33 cellular contexts compared by ENCODE assay signal in the genomic region with DNA sequence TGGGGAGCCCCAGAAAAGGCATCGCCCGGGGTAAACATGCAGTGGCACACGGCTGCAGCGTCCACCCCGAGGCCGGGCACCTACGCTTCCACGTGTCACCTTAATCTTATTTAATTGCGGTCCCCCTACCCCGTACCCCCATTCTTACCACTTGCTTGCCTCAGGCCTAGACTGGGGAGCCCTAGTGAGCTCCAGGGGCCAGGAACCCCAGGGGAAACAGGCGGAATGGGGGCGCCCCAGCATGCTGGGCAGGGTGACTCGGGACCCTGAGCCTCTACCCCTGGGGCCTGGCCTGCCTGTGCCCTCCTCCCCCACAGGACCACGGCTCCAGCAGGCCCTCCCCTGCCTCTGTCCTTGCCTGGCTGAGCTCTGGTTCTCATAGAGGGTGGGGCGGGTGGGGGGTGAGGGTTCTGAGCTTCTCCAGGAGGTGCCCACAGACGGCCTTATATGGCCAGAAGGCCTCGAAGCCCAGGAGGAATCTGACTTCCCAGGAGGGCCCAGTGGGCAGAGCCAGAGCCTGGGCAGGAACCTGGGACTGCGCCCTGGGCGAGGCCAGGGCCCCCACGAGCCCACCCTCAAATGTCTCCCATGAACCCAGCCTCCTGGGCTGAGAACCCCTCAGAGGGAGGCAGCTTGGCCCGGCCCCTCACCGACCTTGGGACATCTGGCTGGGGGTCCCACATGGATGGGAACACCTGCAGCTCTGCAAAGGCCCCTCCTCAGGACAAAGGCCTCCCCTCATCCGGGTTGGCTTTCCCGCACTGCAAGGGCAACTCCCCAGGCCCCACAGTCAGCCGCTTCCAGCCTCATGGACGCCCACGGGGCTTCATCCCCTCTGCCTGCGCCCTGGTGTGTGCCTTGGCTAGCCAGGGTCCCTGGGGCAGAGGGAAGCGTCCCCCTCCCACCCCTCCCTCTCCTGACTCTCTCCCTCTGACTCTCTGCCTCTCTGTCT. TPM values are rescaled to one million over a fixed set of nuclear protein-coding genes. Genes with fewer than 3 reads are reported as not detected.
A peak's percentile ranks its signal among the peaks of the same experiment; 100 is the strongest.
DNase-seq lines count a peak whose midpoint lies in the region; ATAC-seq, FAIRE-seq and TF ChIP-seq lines count a peak whose summit lies in the region.
"Had no signal": no experiment of that assay in that cellular context is flagged by ENCODE, and none has a peak within 500 bp of the region (broad histone marks: within the 10 kb centered on the region; RNA-seq: fewer than 3 reads in every experiment).

No MANE protein-coding gene starts in this region.

- CTCF ChIA-PET in H1 (lab: Charles Lee; ENCODE audit: partially characterized antibody): interaction anchor here (0.6 to 2.6 kb wide), 6 partner anchors 10 to 488 kb away, joined by 3 to 5 read pairs (median 4); no protein-coding TSS in a partner anchor

- H3K4me3 Mint-ChIP-seq in T-helper 2 cell treated with Interferon-gamma antibody and Interleukin-4, amounts not matched to agents 5 μg/mL and 100 μg/mL, for 36 hours: no peak overlapping the region
- H3K4me3 Mint-ChIP-seq: activated CD4-positive, alpha-beta memory T cell treated with anti-CD3 and anti-CD28 coated beads for 36 hours; activated naive CD8-positive, alpha-beta T cell; CD4-positive, CD25-positive, alpha-beta regulatory T cell; neural progenitor cell had no signal

- H2BK120ac ChIP-seq in H1 (replicated peaks; ENCODE audit: low read depth, low read length): no peak overlapping the region
- no peak overlapping the region for H2BK120ac ChIP-seq in trophoblast cell (ENCODE audit: insufficient read depth, low read length, poor library complexity)

- H3K14ac ChIP-seq in H1 (ENCODE audit: insufficient read length) (no peak overlapping the region), trophoblast cell (ENCODE audit: low read length) (no peak overlapping the region)

- H2AK5ac ChIP-seq in H1 (ENCODE audit: low read depth, low read length) (no peak overlapping the region), trophoblast cell (ENCODE audit: low read length) (peak overlapping the region; percentile 26)

- H4K5ac ChIP-seq in H1 (ENCODE audit: insufficient read length, low read depth, low read length): no peak overlapping the region

- DNase-seq in T-helper 2 cell treated with Interferon-gamma antibody and Interleukin-4, amounts not matched to agents 5 μg/mL and 100 μg/mL, for 36 hours (ENCODE audit: low spot score): no peak
- DNase-seq in T-helper 2 cell (no peak), H1 (ENCODE audit: low read depth in 1 of 2, low spot score in 2 of 2) (no peak), trophoblast cell (no peak), vagina (ENCODE audit: extremely low spot score in 2 of 2) (no peak), posterior vena cava (ENCODE audit: low spot score) (no peak)
- DNase-seq: activated CD4-positive, alpha-beta memory T cell treated with anti-CD3 and anti-CD28 coated beads for 36 hours; activated CD8-positive, alpha-beta memory T cell treated with anti-CD3 and anti-CD28 coated beads, Interleukin-2, amount 50 U/mL, for 48 hours; body of pancreas; CD4-positive, CD25-positive, alpha-beta regulatory T cell; DMS 273 treated with DMSO at 0.1 percent for 48 hours; effector CD8-positive, alpha-beta T cell; foreskin keratinocyte; mucosa of descending colon; NCI-H1092; NCI-H2029 treated with DMSO at 0.1 percent for 48 hours; NCI-H2227 treated with DMSO at 0.1 percent for 48 hours; NCI-H748 treated with DMSO at 0.1 percent for 48 hours; small intestine; stimulated activated CD4-positive, alpha-beta T cell treated with anti-CD3 and anti-CD28 coated beads, Interleukin-1b, Interleukin-23, amount 100 ng/mL, for 48 hours had no signal

- TF ChIP-seq CTCF in H1 (IDR thresholded peaks at IDR 0.05; ENCODE audit: control extremely low read depth in 1 of 3, insufficient read depth in 1 of 3, low read depth in 1 of 3, low read length in 3 of 3) (no peak), vagina (IDR thresholded peaks at IDR 0.05) (no peak)

- H3K36me3 ChIP-seq in H1 (ENCODE audit: control insufficient read depth in 2 of 4, insufficient read depth in 4 of 4, low read length in 3 of 4) (no peaks in the 10 kb centered on the region; a peak in 1 of 8 replicates), trophoblast cell (ENCODE audit: control insufficient read depth in 1 of 2, insufficient read depth in 2 of 2, low read length in 2 of 2) (no peaks in the 10 kb centered on the region), vagina (no peaks in the 10 kb centered on the region)
- H3K36me3 ChIP-seq: HAP-1, neural progenitor cell had no signal

- peaks cover 18% of the 10 kb centered on the region for H3K27me3 Mint-ChIP-seq in T-helper 2 cell treated with Interferon-gamma antibody and Interleukin-4, amounts not matched to agents 5 μg/mL and 100 μg/mL, for 36 hours (ENCODE audit: low read depth)
- H3K27me3 Mint-ChIP-seq: progenitor cell of endocrine pancreas had no signal

- H2BK12ac ChIP-seq in H1 (ENCODE audit: low read depth, low read length) (no peak overlapping the region), trophoblast cell (ENCODE audit: low read length) (no peak overlapping the region)

- ATAC-seq in GM19455 (IDR thresholded peaks at IDR 0.05; ENCODE audit: unreplicated experiment) (no peak), GM18868 (IDR thresholded peaks at IDR 0.05; ENCODE audit: unreplicated experiment) (no peak)
- ATAC-seq: body of pancreas, foreskin keratinocyte, mucosa of descending colon, Right ventricle myocardium inferior had no signal

- H3K9me3 ChIP-seq in H1 (ENCODE audit: insufficient read depth in 2 of 2, low read depth in 1 of 2, low read length in 1 of 2): no peaks in the 10 kb centered on the region
- H3K9me3 ChIP-seq in trophoblast cell (ENCODE audit: insufficient read depth, low read depth, low read length): no peaks in the 10 kb centered on the region
- H3K9me3 ChIP-seq in vagina: no peaks in the 10 kb centered on the region
- H3K9me3 ChIP-seq: body of pancreas, HAP-1, mucosa of descending colon had no signal

- TF ChIP-seq RAD21 in H1 (IDR thresholded peaks at IDR 0.05 in 1 of 2, conservative IDR thresholded peaks at IDR 0.05 in 1 of 2; ENCODE audit: low read depth in 2 of 2, low read length in 2 of 2): no peak

- H2AFZ ChIP-seq in H1 (ENCODE audit: low read length) (no peak overlapping the region), trophoblast cell (ENCODE audit: insufficient read depth, low read length, poor library complexity) (no peak overlapping the region)
- H2AFZ ChIP-seq: neural progenitor cell had no signal

- H3K4me3 ChIP-seq in H1 (ENCODE audit: extremely low read depth in 1 of 4, insufficient read depth in 2 of 4, low read depth in 3 of 4, low read length in 4 of 4) (no peak overlapping the region), trophoblast cell (ENCODE audit: low read depth, low read length) (no peak overlapping the region), vagina (no peak overlapping the region)
- H3K4me3 ChIP-seq: body of pancreas, HAP-1, mucosa of descending colon, neural progenitor cell had no signal

- POLR2A ChIA-PET in H1 (lab: Charles Lee; ENCODE audit: partially characterized antibody): interaction anchor here (0.8 to 12.6 kb wide), 6 partner anchors 10 to 279 kb away, joined by 3 to 176 read pairs (median 17); partner anchors contain the start of genes ADRM1 and RPS21

- H4K12ac ChIP-seq in trophoblast cell (ENCODE audit: low read depth, low read length): no peak overlapping the region

- H4K20me1 ChIP-seq in H1 (replicated peaks in 1 of 2; ENCODE audit: control insufficient read depth in 1 of 2, insufficient read depth in 2 of 2, low read length in 2 of 2): no peaks in the 10 kb centered on the region

- no peaks in the 10 kb centered on the region for H3K79me2 ChIP-seq in H1 (ENCODE audit: control insufficient read depth in 1 of 2, insufficient read depth in 2 of 2, low read length in 2 of 2)
- H3K79me2 ChIP-seq in trophoblast cell (ENCODE audit: control insufficient read depth, insufficient read depth, low read length, poor library complexity): peaks cover 2% of the 10 kb centered on the region

- H3K23me2 ChIP-seq in H1 (ENCODE audit: low read depth, low read length): peaks cover 7% of the 10 kb centered on the region; the same call in 1 of the 2 replicates

- H4K8ac ChIP-seq in H1 (ENCODE audit: extremely low read depth, insufficient read depth, low read length) (no peak overlapping the region; the same call in 1 of the 2 replicates), trophoblast cell (ENCODE audit: low read depth, low read length) (no peak overlapping the region)

- no peak for FAIRE-seq in H1 (lab: Jason Lieb, UNC)
- FAIRE-seq: GM19239, islet of Langerhans, small intestine had no signal

- no peaks in the 10 kb centered on the region for H3K9me3 Mint-ChIP-seq in T-helper 2 cell treated with Interferon-gamma antibody and Interleukin-4, amounts not matched to agents 5 μg/mL and 100 μg/mL, for 36 hours
- H3K9me3 Mint-ChIP-seq: activated CD4-positive, alpha-beta memory T cell treated with anti-CD3 and anti-CD28 coated beads for 36 hours; activated T-helper 2 cell treated with anti-CD3 and anti-CD28 coated beads, Interferon-gamma antibody, Interleukin-2, Interleukin-4, amounts not matched to agents 10 μg/mL and 5 μg/mL and 100 μg/mL, durations not matched to agents 14 hours and 24 hours and 36 hours; CD4-positive, CD25-positive, alpha-beta regulatory T cell had no signal

- no peak overlapping the region for H3K56ac ChIP-seq in H1 (replicated peaks; ENCODE audit: insufficient read length, low read depth, low read length)

- H3K27ac ChIP-seq in H1 (ENCODE audit: low read depth, low read length) (no peak overlapping the region), trophoblast cell (ENCODE audit: low read depth, low read length) (no peak overlapping the region), vagina (peak overlapping the region; percentile 63)
- H3K27ac ChIP-seq: 22Rv1, body of pancreas, foreskin keratinocyte, HL-60, neural progenitor cell had no signal

- H3K4me1 ChIP-seq in H1 (replicated peaks in 1 of 4; ENCODE audit: control insufficient read depth in 3 of 4, insufficient read depth in 4 of 4, low read length in 3 of 4) (peaks cover 8 to 60% (median 49%) of the 10 kb centered on the region in 4 experiments), trophoblast cell (ENCODE audit: control insufficient read depth in 1 of 2, insufficient read depth in 2 of 2, low read length in 2 of 2) (peaks cover 41 to 42% of the 10 kb centered on the region in 2 experiments), vagina (peaks cover 74% of the 10 kb centered on the region)

- TF ChIP-seq POLR2A in H1 (IDR thresholded peaks at IDR 0.05; ENCODE audit: control extremely low read depth in 1 of 2, low read depth in 2 of 2, low read length in 2 of 2) (no peak), vagina (IDR thresholded peaks at IDR 0.05) (no peak)

- H2BK15ac ChIP-seq in H1 (ENCODE audit: low read length): no peak overlapping the region

- intact Hi-C loops in vagina (cut with DNase I) (no loop called here), posterior vena cava (cut with DNase I) (no loop called here)

- peak overlapping the region; percentile 45 for H3K27ac Mint-ChIP-seq in T-helper 2 cell treated with Interferon-gamma antibody and Interleukin-4, amounts not matched to agents 5 μg/mL and 100 μg/mL, for 36 hours
- H3K27ac Mint-ChIP-seq: activated CD4-positive, alpha-beta memory T cell treated with anti-CD3 and anti-CD28 coated beads for 36 hours; activated naive CD8-positive, alpha-beta T cell; activated T-helper 2 cell treated with anti-CD3 and anti-CD28 coated beads, Interferon-gamma antibody, Interleukin-2, Interleukin-4, amounts not matched to agents 10 μg/mL and 5 μg/mL and 100 μg/mL, durations not matched to agents 14 hours and 24 hours and 36 hours; CD4-positive, CD25-positive, alpha-beta regulatory T cell; neural progenitor cell; progenitor cell of endocrine pancreas had no signal

- H2BK20ac ChIP-seq in H1 (ENCODE audit: low read length): no peak overlapping the region; the same call in 1 of the 2 replicates

- H3K4me2 ChIP-seq in H1 (ENCODE audit: insufficient read depth in 1 of 2, low read depth in 2 of 2, low read length in 2 of 2) (no peak overlapping the region), trophoblast cell (ENCODE audit: low read length) (no peak overlapping the region)
- H3K4me2 ChIP-seq: neural progenitor cell had no signal

- H3K36me3 Mint-ChIP-seq in T-helper 2 cell treated with Interferon-gamma antibody and Interleukin-4, amounts not matched to agents 5 μg/mL and 100 μg/mL, for 36 hours (ENCODE audit: low read depth): no peaks in the 10 kb centered on the region
- H3K36me3 Mint-ChIP-seq: activated CD4-positive, alpha-beta memory T cell treated with anti-CD3 and anti-CD28 coated beads for 36 hours; activated naive CD8-positive, alpha-beta T cell; CD4-positive, CD25-positive, alpha-beta regulatory T cell had no signal

- TF ChIP-seq EP300 in H1 (IDR thresholded peaks at IDR 0.05; ENCODE audit: borderline replicate concordance in 1 of 2, low read depth in 2 of 2, low read length in 2 of 2): no peak

- H3K4ac ChIP-seq in H1 (replicated peaks; ENCODE audit: insufficient read length, low read depth, low read length): peak overlapping the region; percentile 53
- H3K4ac ChIP-seq in trophoblast cell (ENCODE audit: low read depth, low read length): no peak overlapping the region

- peak overlapping the region; percentile 15 for H4K91ac ChIP-seq in H1 (replicated peaks; ENCODE audit: insufficient read length, low read length)
- H4K91ac ChIP-seq in trophoblast cell (ENCODE audit: low read depth, low read length): no peak overlapping the region

- no peak overlapping the region for H3K23ac ChIP-seq in H1 (ENCODE audit: insufficient read length)
- no peak overlapping the region for H3K23ac ChIP-seq in trophoblast cell (ENCODE audit: low read length)

- H2BK5ac ChIP-seq in H1 (ENCODE audit: low read depth, low read length): no peak overlapping the region
- no peak overlapping the region for H2BK5ac ChIP-seq in trophoblast cell (ENCODE audit: low read depth, low read length, poor library complexity)

- WGBS in H1 (ENCODE audit: extremely low coverage in 1 of 2, insufficient coverage in 1 of 2, insufficient read length in 1 of 2, insufficient replicate concordance in 2 of 2, low coverage in 1 of 2, low lambda C conversion rate in 2 of 2, missing lambda C conversion rate in 1 of 2), 2 experiments: 86% methylated on average over 22 of the region's 29 CpGs; no CpG with 5 or more reads in 1 of the 2 experiments
- WGBS in trophoblast cell (ENCODE audit: extremely low coverage, insufficient coverage, insufficient read length): no CpG with 5 or more reads among the region's 29 CpGs

- H3K9ac ChIP-seq in H1 (replicated peaks in 1 of 4; ENCODE audit: extremely low read depth in 1 of 4, low read depth in 3 of 4, low read length in 3 of 4) (no peak overlapping the region), trophoblast cell (ENCODE audit: low read length) (no peak overlapping the region)
- H3K9ac ChIP-seq: neural progenitor cell had no signal

- H3K79me1 ChIP-seq in H1 (ENCODE audit: low read depth, low read length) (no peaks in the 10 kb centered on the region; the same call in 1 of the 2 replicates), trophoblast cell (ENCODE audit: low read length) (peaks cover 39% of the 10 kb centered on the region)

- H3K27me3 ChIP-seq in H1 (replicated peaks in 1 of 4; ENCODE audit: control insufficient read depth in 3 of 4, extremely low read depth in 1 of 4, insufficient read depth in 3 of 4, low read length in 3 of 4) (no peaks in the 10 kb centered on the region), trophoblast cell (ENCODE audit: insufficient read depth, low read length) (no peaks in the 10 kb centered on the region), vagina (no peaks in the 10 kb centered on the region)
- H3K27me3 ChIP-seq: body of pancreas, foreskin keratinocyte, neural progenitor cell had no signal

- H3K4me1 Mint-ChIP-seq in T-helper 2 cell treated with Interferon-gamma antibody and Interleukin-4, amounts not matched to agents 5 μg/mL and 100 μg/mL, for 36 hours (ENCODE audit: low read depth): peaks cover 1% of the 10 kb centered on the region

- H3K18ac ChIP-seq in H1 (ENCODE audit: extremely low read depth, low read length) (no peak overlapping the region; the same call in 1 of the 2 replicates), trophoblast cell (ENCODE audit: low read length) (no peak overlapping the region)

RNA-seq across cellular contexts. Expression of gene LAMA5, which starts 5.2 kb away (rescaled TPM):
- total RNA-seq in H1 (2021; fragmentation: NEBNext Ultra II Directional; extraction: Animal tissue kit (Norgen Biotek cat#: 25700)): 210 and 225 TPM in 2 replicates
- polyA plus RNA-seq in H1 (2011; rRNA removed): 34.4 and 90.7 TPM in 2 replicates
- 57.6 TPM for polyA plus RNA-seq in H1 (2011; cell fraction: cytosol; rRNA removed)
- 648 TPM for polyA plus RNA-seq in H1 (2011; cell fraction: nucleus; rRNA removed)
- 136 to 235 TPM (median 223 TPM) in 4 replicates for polyA plus RNA-seq in H1 (2012, experiment 1 of 2)
- polyA plus RNA-seq in H1 (2012, experiment 2 of 2): 130 TPM
- polyA plus RNA-seq in H1 (2013, experiment 1 of 2): 107 TPM
- 82.4 TPM for polyA plus RNA-seq in H1 (2013, experiment 2 of 2)
- polyA minus RNA-seq in H1 (2011; rRNA and poly(A)+ RNA removed): 24.2 and 31.4 TPM in 2 replicates
- polyA minus RNA-seq in H1 (2011; cell fraction: cytosol; rRNA and poly(A)+ RNA removed): 70.1 TPM
- polyA minus RNA-seq in H1 (2011; cell fraction: nucleus; rRNA and poly(A)+ RNA removed): 212 TPM
- 135 and 147 TPM in 2 replicates for polyA plus RNA-seq in trophoblast cell (2013)
- total RNA-seq in vagina (150 TPM), posterior vena cava (100 to 1,000 TPM; 131 to 183 TPM)

RNA-seq across cellular contexts. Expression of gene RPS21, which starts 14.6 kb away (rescaled TPM):
- 1,787 and 1,829 TPM in 2 replicates for total RNA-seq in H1 (2021; fragmentation: NEBNext Ultra II Directional; extraction: Animal tissue kit (Norgen Biotek cat#: 25700))
- polyA plus RNA-seq in H1 (2011; rRNA removed): 7,219 and 8,331 TPM in 2 replicates
- 7,720 TPM for polyA plus RNA-seq in H1 (2011; cell fraction: cytosol; rRNA removed)
- polyA plus RNA-seq in H1 (2011; cell fraction: nucleus; rRNA removed): 4,705 TPM
- polyA plus RNA-seq in H1 (2012, experiment 1 of 2): 4,429 to 5,604 TPM (median 4,871 TPM) in 4 replicates
- 4,124 TPM for polyA plus RNA-seq in H1 (2012, experiment 2 of 2)
- 4,907 TPM for polyA plus RNA-seq in H1 (2013, experiment 1 of 2)
- polyA plus RNA-seq in H1 (2013, experiment 2 of 2): 4,204 TPM
- 654 and 663 TPM in 2 replicates for polyA minus RNA-seq in H1 (2011; rRNA and poly(A)+ RNA removed)
- polyA minus RNA-seq in H1 (2011; cell fraction: cytosol; rRNA and poly(A)+ RNA removed): 718 TPM
- polyA minus RNA-seq in H1 (2011; cell fraction: nucleus; rRNA and poly(A)+ RNA removed): 1,108 TPM
- 2,264 and 2,365 TPM in 2 replicates for polyA plus RNA-seq in trophoblast cell (2013)
- total RNA-seq in vagina: 1,935 TPM
- 1,000 to 10,000 TPM; 1,227 to 1,253 TPM for total RNA-seq in posterior vena cava

RNA-seq across cellular contexts. Expression of gene CABLES2, which starts 34.8 kb away (rescaled TPM):
- 8.0 TPM in 2 replicates for total RNA-seq in H1 (2021; fragmentation: NEBNext Ultra II Directional; extraction: Animal tissue kit (Norgen Biotek cat#: 25700))
- polyA plus RNA-seq in H1 (2011; rRNA removed): 8.8 and 10.5 TPM in 2 replicates
- 6.5 TPM for polyA plus RNA-seq in H1 (2011; cell fraction: cytosol; rRNA removed)
- polyA plus RNA-seq in H1 (2011; cell fraction: nucleus; rRNA removed): 9.7 TPM
- polyA plus RNA-seq in H1 (2012, experiment 1 of 2): 8.2 to 10.9 TPM (median 9.6 TPM) in 4 replicates
- 7.4 TPM for polyA plus RNA-seq in H1 (2012, experiment 2 of 2)
- polyA plus RNA-seq in H1 (2013, experiment 1 of 2): 5.3 TPM
- 5.6 TPM for polyA plus RNA-seq in H1 (2013, experiment 2 of 2)
- polyA minus RNA-seq in H1 (2011; rRNA and poly(A)+ RNA removed): 5.2 and 5.7 TPM in 2 replicates
- polyA minus RNA-seq in H1 (2011; cell fraction: cytosol; rRNA and poly(A)+ RNA removed): 7.8 TPM
- 4.3 TPM for polyA minus RNA-seq in H1 (2011; cell fraction: nucleus; rRNA and poly(A)+ RNA removed)
- 15.0 and 15.1 TPM in 2 replicates for polyA plus RNA-seq in trophoblast cell (2013)
- total RNA-seq in vagina (1.5 TPM), posterior vena cava (1 to 10 TPM; 3.4 to 3.8 TPM)

RNA-seq across cellular contexts. Expression of gene RBBP8NL, which starts 55.0 kb away (rescaled TPM):
- 0.43 and 0.59 TPM in 2 replicates for total RNA-seq in H1 (2021; fragmentation: NEBNext Ultra II Directional; extraction: Animal tissue kit (Norgen Biotek cat#: 25700))
- polyA plus RNA-seq in H1 (2011; rRNA removed): 0.48 and 0.88 TPM in 2 replicates
- 0.75 TPM for polyA plus RNA-seq in H1 (2011; cell fraction: cytosol; rRNA removed)
- 1.4 TPM for polyA plus RNA-seq in H1 (2011; cell fraction: nucleus; rRNA removed)
- 0.55 to 1.1 TPM (median 0.65 TPM) in 4 replicates for polyA plus RNA-seq in H1 (2012, experiment 1 of 2)
- polyA plus RNA-seq in H1 (2012, experiment 2 of 2): 0.46 TPM
- polyA plus RNA-seq in H1 (2013, experiment 1 of 2): 0.71 TPM
- polyA plus RNA-seq in H1 (2013, experiment 2 of 2): 0.63 TPM
- polyA minus RNA-seq in H1 (2011; rRNA and poly(A)+ RNA removed): 0.09 and 0.20 TPM in 2 replicates
- polyA minus RNA-seq in H1 (2011; cell fraction: cytosol; rRNA and poly(A)+ RNA removed): 1.4 TPM
- polyA minus RNA-seq in H1 (2011; cell fraction: nucleus; rRNA and poly(A)+ RNA removed): 1.9 TPM
- 7.9 TPM in 2 replicates for polyA plus RNA-seq in trophoblast cell (2013)
- total RNA-seq in vagina (1.7 TPM), posterior vena cava (not detected)
- total RNA-seq: activated CD4-positive, alpha-beta memory T cell treated with anti-CD3 and anti-CD28 coated beads for 36 hours; activated T-helper 2 cell treated with anti-CD3 and anti-CD28 coated beads, Interferon-gamma antibody, Interleukin-2, Interleukin-4, amounts not matched to agents 10 μg/mL and 5 μg/mL and 100 μg/mL, durations not matched to agents 14 hours and 24 hours and 36 hours; CD4-positive, CD25-positive, alpha-beta regulatory T cell; foreskin keratinocyte; OCI-LY7; Right ventricle myocardium inferior had no signal
- polyA plus RNA-seq: CD4-positive, CD25-positive, alpha-beta regulatory T cell; foreskin keratinocyte had no signal
